In genomic region chr3:125353128-125353527, GRCh38 we compare ENCODE assay signal across 20 cellular contexts. TPM values are rescaled to one million over a fixed set of nuclear protein-coding genes. Genes with fewer than 3 reads are reported as not detected.
A peak's percentile ranks its signal among the peaks of the same experiment; 100 is the strongest.
DNase-seq lines count a peak whose midpoint lies in the region; ATAC-seq, FAIRE-seq and TF ChIP-seq lines count a peak whose summit lies in the region.
"Had no signal": no experiment of that assay in that cellular context is flagged by ENCODE, and none has a peak within 500 bp of the region (broad histone marks: within the 10 kb centered on the region; RNA-seq: fewer than 3 reads in every experiment).

No MANE protein-coding gene starts in this region.

- peaks cover 30% of the 10 kb centered on the region for H3K36me3 Mint-ChIP-seq in activated T-cell treated with anti-CD3 and anti-CD28 coated beads, Interleukin-2, amount 50 U/mL, for 24 hours (ENCODE audit: low read depth)
- H3K36me3 Mint-ChIP-seq in CD8-positive, alpha-beta T cell: peaks cover 20% of the 10 kb centered on the region
- H3K36me3 Mint-ChIP-seq in activated CD8-positive, alpha-beta memory T cell treated with anti-CD3 and anti-CD28 coated beads, Interleukin-2, amount 10 ng/mL, durations not matched to agents 7 days and 5 days: peaks cover 47% of the 10 kb centered on the region

- no peak overlapping the region for H2AFZ ChIP-seq in H1 (ENCODE audit: low read length)

- no peak for ATAC-seq in CD8-positive, alpha-beta T cell
- no peak for ATAC-seq in GM18519 (IDR thresholded peaks at IDR 0.05; ENCODE audit: low FRiP score, unreplicated experiment)
- no peak for ATAC-seq in activated CD8-positive, alpha-beta memory T cell treated with anti-CD3 and anti-CD28 coated beads, Interleukin-2, amount 10 ng/mL, durations not matched to agents 7 days and 5 days
- ATAC-seq: Panc1, Right ventricle myocardium inferior had no signal

- H3K4ac ChIP-seq in H1 (replicated peaks; ENCODE audit: insufficient read length, low read depth, low read length): no peak overlapping the region

- H3K23me2 ChIP-seq in H1 (ENCODE audit: low read depth, low read length): no peaks in the 10 kb centered on the region; the same call in 1 of the 2 replicates

- no peak for DNase-seq in activated T-cell treated with anti-CD3 and anti-CD28 coated beads, Interleukin-2, amount 50 U/mL, for 24 hours
- no peak for DNase-seq in activated T-cell treated with anti-CD3 and anti-CD28 coated beads for 4 hours
- no peak for DNase-seq in CD8-positive, alpha-beta T cell
- peak; percentile 20 for DNase-seq in OCI-M1 (lab: John Stamatoyannopoulos, UW)
- DNase-seq in H1 (ENCODE audit: low read depth in 1 of 2, low spot score in 2 of 2): no peak
- DNase-seq in tibial artery: no peak
- DNase-seq in activated CD8-positive, alpha-beta memory T cell treated with anti-CD3 and anti-CD28 coated beads, Interleukin-2, amount 10 ng/mL, durations not matched to agents 7 days and 5 days: no peak
- DNase-seq: Calu3, KG1, MG63, NCI-H1105, NCI-H1694 treated with DMSO at 0.1 percent for 48 hours, NCI-H446, NCI-H774 had no signal

- TF ChIP-seq POLR2A in H1 (IDR thresholded peaks at IDR 0.05; ENCODE audit: control extremely low read depth in 1 of 2, low read depth in 2 of 2, low read length in 2 of 2): no peak

- H3K4me1 ChIP-seq in CD8-positive, alpha-beta T cell (ENCODE audit: insufficient read depth, low read length): peaks cover 26% of the 10 kb centered on the region
- H3K4me1 ChIP-seq in H1 (replicated peaks in 1 of 4; ENCODE audit: control insufficient read depth in 3 of 4, insufficient read depth in 4 of 4, low read length in 3 of 4) (no peaks in the 10 kb centered on the region), tibial artery (peaks cover 0 to 78% (median 25%) of the 10 kb centered on the region in 4 donors)

- no peaks in the 10 kb centered on the region for H3K36me3 ChIP-seq in CD8-positive, alpha-beta T cell (ENCODE audit: insufficient read depth, low read length)
- H3K36me3 ChIP-seq in H1 (ENCODE audit: control insufficient read depth in 2 of 4, insufficient read depth in 4 of 4, low read length in 3 of 4): no peaks in the 10 kb centered on the region
- H3K36me3 ChIP-seq in tibial artery: no peaks in the 10 kb centered on the region

- no peak for TF ChIP-seq CTCF in CD8-positive, alpha-beta T cell (IDR thresholded peaks at IDR 0.05)
- no peak for TF ChIP-seq CTCF in H1 (IDR thresholded peaks at IDR 0.05; ENCODE audit: control extremely low read depth in 1 of 3, insufficient read depth in 1 of 3, low read depth in 1 of 3, low read length in 3 of 3)
- TF ChIP-seq CTCF in tibial artery (IDR thresholded peaks at IDR 0.05): no peak

- H4K5ac ChIP-seq in H1 (ENCODE audit: insufficient read length, low read depth, low read length): no peak overlapping the region

- H3K27ac Mint-ChIP-seq in activated T-cell treated with anti-CD3 and anti-CD28 coated beads, Interleukin-2, amount 50 U/mL, for 24 hours: peak overlapping the region; percentile 24
- peak overlapping the region; percentile 37 for H3K27ac Mint-ChIP-seq in CD8-positive, alpha-beta T cell
- no peak overlapping the region for H3K27ac Mint-ChIP-seq in activated CD8-positive, alpha-beta memory T cell treated with anti-CD3 and anti-CD28 coated beads, Interleukin-2, amount 10 ng/mL, durations not matched to agents 7 days and 5 days

- H3K56ac ChIP-seq in H1 (replicated peaks; ENCODE audit: insufficient read length, low read depth, low read length): no peak overlapping the region

- no peak overlapping the region for H2AK5ac ChIP-seq in H1 (ENCODE audit: low read depth, low read length)

- no peaks in the 10 kb centered on the region for H3K9me3 Mint-ChIP-seq in activated T-cell treated with anti-CD3 and anti-CD28 coated beads, Interleukin-2, amount 50 U/mL, for 24 hours
- H3K9me3 Mint-ChIP-seq in CD8-positive, alpha-beta T cell: peaks cover 3% of the 10 kb centered on the region
- H3K9me3 Mint-ChIP-seq in activated CD8-positive, alpha-beta memory T cell treated with anti-CD3 and anti-CD28 coated beads, Interleukin-2, amount 10 ng/mL, durations not matched to agents 7 days and 5 days (ENCODE audit: low read depth): peaks cover 4% of the 10 kb centered on the region

- intact Hi-C loops in CD8-positive, alpha-beta T cell (cut with DNase I, micrococcal nuclease): no loop called here
- intact Hi-C loops in tibial artery (cut with DNase I; ENCODE audit: low total_unique reads): no loop called here

- H3K27me3 ChIP-seq in CD8-positive, alpha-beta T cell (ENCODE audit: insufficient read depth, low read length): no peaks in the 10 kb centered on the region
- no peaks in the 10 kb centered on the region for H3K27me3 ChIP-seq in H1 (replicated peaks in 1 of 4; ENCODE audit: control insufficient read depth in 3 of 4, extremely low read depth in 1 of 4, insufficient read depth in 3 of 4, low read length in 3 of 4)
- no peaks in the 10 kb centered on the region for H3K27me3 ChIP-seq in tibial artery
- H3K27me3 ChIP-seq: MG63 had no signal

- no peak overlapping the region for H3K4me3 Mint-ChIP-seq in activated T-cell treated with anti-CD3 and anti-CD28 coated beads, Interleukin-2, amount 50 U/mL, for 24 hours
- H3K4me3 Mint-ChIP-seq in CD8-positive, alpha-beta T cell: no peak overlapping the region
- no peak overlapping the region for H3K4me3 Mint-ChIP-seq in activated CD8-positive, alpha-beta memory T cell treated with anti-CD3 and anti-CD28 coated beads, Interleukin-2, amount 10 ng/mL, durations not matched to agents 7 days and 5 days

- POLR2A ChIA-PET in CD8-positive, alpha-beta T cell (lab: Charles Lee): interaction anchor here (0.7 kb wide), 1 partner anchor 558 kb away, joined by 3 read pairs; no protein-coding TSS in a partner anchor
- POLR2A ChIA-PET in H1 (lab: Charles Lee; ENCODE audit: partially characterized antibody): no interaction called here

- no peak overlapping the region for H3K18ac ChIP-seq in H1 (ENCODE audit: extremely low read depth, low read length)

- peaks cover 0 to 2% of the 10 kb centered on the region in 2 experiments for H4K20me1 ChIP-seq in H1 (replicated peaks in 1 of 2; ENCODE audit: control insufficient read depth in 1 of 2, insufficient read depth in 2 of 2, low read length in 2 of 2)

- H3K4me1 Mint-ChIP-seq in activated T-cell treated with anti-CD3 and anti-CD28 coated beads, Interleukin-2, amount 50 U/mL, for 24 hours (ENCODE audit: low read depth): peaks cover 73% of the 10 kb centered on the region
- H3K4me1 Mint-ChIP-seq in CD8-positive, alpha-beta T cell (ENCODE audit: low read depth): peaks cover 80% of the 10 kb centered on the region
- H3K4me1 Mint-ChIP-seq in activated CD8-positive, alpha-beta memory T cell treated with anti-CD3 and anti-CD28 coated beads, Interleukin-2, amount 10 ng/mL, durations not matched to agents 7 days and 5 days: peaks cover 38% of the 10 kb centered on the region

- H2BK20ac ChIP-seq in H1 (ENCODE audit: low read length): no peak overlapping the region

- no peaks in the 10 kb centered on the region for H3K9me3 ChIP-seq in CD8-positive, alpha-beta T cell (ENCODE audit: low read length)
- H3K9me3 ChIP-seq in H1 (ENCODE audit: insufficient read depth in 2 of 2, low read depth in 1 of 2, low read length in 1 of 2) (no peaks in the 10 kb centered on the region), tibial artery (no peaks in the 10 kb centered on the region)

- H2BK120ac ChIP-seq in H1 (replicated peaks; ENCODE audit: low read depth, low read length): no peak overlapping the region

- H3K27ac ChIP-seq in CD8-positive, alpha-beta T cell (ENCODE audit: low read depth, low read length): no peak overlapping the region
- H3K27ac ChIP-seq in H1 (ENCODE audit: low read depth, low read length) (no peak overlapping the region), tibial artery (no peak overlapping the region)
- H3K27ac ChIP-seq: C4-2B had no signal

- no peak overlapping the region for H3K9ac ChIP-seq in H1 (replicated peaks in 1 of 4; ENCODE audit: extremely low read depth in 1 of 4, low read depth in 3 of 4, low read length in 3 of 4)

- no peak overlapping the region for H3K23ac ChIP-seq in H1 (ENCODE audit: insufficient read length)

- TF ChIP-seq EP300 in H1 (IDR thresholded peaks at IDR 0.05; ENCODE audit: borderline replicate concordance in 1 of 2, low read depth in 2 of 2, low read length in 2 of 2): no peak

- H2BK15ac ChIP-seq in H1 (ENCODE audit: low read length): no peak overlapping the region

- CTCF ChIA-PET in CD8-positive, alpha-beta T cell (lab: Charles Lee): interaction anchor here (0.6 kb wide), 1 partner anchor 108 kb away, joined by 3 read pairs; no protein-coding TSS in a partner anchor
- CTCF ChIA-PET in H1 (lab: Charles Lee; ENCODE audit: partially characterized antibody): no interaction called here
- CTCF ChIA-PET in activated CD8-positive, alpha-beta memory T cell treated with anti-CD3 and anti-CD28 coated beads, Interleukin-2, amount 10 ng/mL, durations not matched to agents 7 days and 5 days (lab: Charles Lee): no interaction called here

- no peak for FAIRE-seq in H1 (lab: Jason Lieb, UNC)
- FAIRE-seq: GM12891, HTR-8/SVneo had no signal

- H4K91ac ChIP-seq in H1 (replicated peaks; ENCODE audit: insufficient read length, low read length): no peak overlapping the region

- TF ChIP-seq RAD21 in H1 (IDR thresholded peaks at IDR 0.05 in 1 of 2, conservative IDR thresholded peaks at IDR 0.05 in 1 of 2; ENCODE audit: low read depth in 2 of 2, low read length in 2 of 2): no peak

- H3K4me3 ChIP-seq in CD8-positive, alpha-beta T cell (ENCODE audit: low read depth, low read length): no peak overlapping the region
- H3K4me3 ChIP-seq in H1 (ENCODE audit: extremely low read depth in 1 of 4, insufficient read depth in 2 of 4, low read depth in 3 of 4, low read length in 4 of 4): no peak overlapping the region
- no peak overlapping the region for H3K4me3 ChIP-seq in tibial artery
- H3K4me3 ChIP-seq: MG63 had no signal

- no peak overlapping the region for H2BK12ac ChIP-seq in H1 (ENCODE audit: low read depth, low read length)

- no peak overlapping the region for H4K8ac ChIP-seq in H1 (ENCODE audit: extremely low read depth, insufficient read depth, low read length)

- peaks cover 3 to 96% of the 10 kb centered on the region in 2 experiments; a peak in 3 of 4 replicates for H3K79me2 ChIP-seq in H1 (ENCODE audit: control insufficient read depth in 1 of 2, insufficient read depth in 2 of 2, low read length in 2 of 2)

- H3K79me1 ChIP-seq in H1 (ENCODE audit: low read depth, low read length): peaks cover 3% of the 10 kb centered on the region

- no peaks in the 10 kb centered on the region for H3K27me3 Mint-ChIP-seq in activated T-cell treated with anti-CD3 and anti-CD28 coated beads, Interleukin-2, amount 50 U/mL, for 24 hours
- H3K27me3 Mint-ChIP-seq in CD8-positive, alpha-beta T cell (ENCODE audit: low read depth): no peaks in the 10 kb centered on the region
- H3K27me3 Mint-ChIP-seq in activated CD8-positive, alpha-beta memory T cell treated with anti-CD3 and anti-CD28 coated beads, Interleukin-2, amount 10 ng/mL, durations not matched to agents 7 days and 5 days: no peaks in the 10 kb centered on the region

- H2BK5ac ChIP-seq in H1 (ENCODE audit: low read depth, low read length): no peak overlapping the region

- H3K4me2 ChIP-seq in H1 (ENCODE audit: insufficient read depth in 1 of 2, low read depth in 2 of 2, low read length in 2 of 2): no peak overlapping the region

- no peak overlapping the region for H3K14ac ChIP-seq in H1 (ENCODE audit: insufficient read length)

RNA-seq across cellular contexts. Expression of gene ZNF148, which starts 22.0 kb away (rescaled TPM):
- total RNA-seq in CD8-positive, alpha-beta T cell: 10 to 100 TPM; 32.2 to 35.9 TPM
- 17.6 and 22.6 TPM in 2 replicates for total RNA-seq in H1 (2021; fragmentation: NEBNext Ultra II Directional; extraction: Animal tissue kit (Norgen Biotek cat#: 25700))
- 2.0 and 3.7 TPM in 2 replicates for polyA plus RNA-seq in H1 (2011; rRNA removed)
- 3.5 TPM for polyA plus RNA-seq in H1 (2011; cell fraction: cytosol; rRNA removed)
- polyA plus RNA-seq in H1 (2011; cell fraction: nucleus; rRNA removed): 4.4 TPM
- polyA plus RNA-seq in H1 (2012, experiment 1 of 2): 7.2 to 10.1 TPM (median 8.8 TPM) in 4 replicates
- polyA plus RNA-seq in H1 (2012, experiment 2 of 2): 0.25 TPM
- 7.4 TPM for polyA plus RNA-seq in H1 (2013, experiment 1 of 2)
- polyA plus RNA-seq in H1 (2013, experiment 2 of 2): 8.0 TPM
- 44.0 and 67.3 TPM in 2 replicates for polyA minus RNA-seq in H1 (2011; rRNA and poly(A)+ RNA removed)
- 27.4 TPM for polyA minus RNA-seq in H1 (2011; cell fraction: cytosol; rRNA and poly(A)+ RNA removed)
- polyA minus RNA-seq in H1 (2011; cell fraction: nucleus; rRNA and poly(A)+ RNA removed): 37.6 TPM
- total RNA-seq in activated CD8-positive, alpha-beta memory T cell treated with anti-CD3 and anti-CD28 coated beads, Interleukin-2, amount 10 ng/mL, durations not matched to agents 7 days and 5 days: 10 to 100 TPM; 29.6 to 39.0 TPM
